In the genomic region with DNA sequence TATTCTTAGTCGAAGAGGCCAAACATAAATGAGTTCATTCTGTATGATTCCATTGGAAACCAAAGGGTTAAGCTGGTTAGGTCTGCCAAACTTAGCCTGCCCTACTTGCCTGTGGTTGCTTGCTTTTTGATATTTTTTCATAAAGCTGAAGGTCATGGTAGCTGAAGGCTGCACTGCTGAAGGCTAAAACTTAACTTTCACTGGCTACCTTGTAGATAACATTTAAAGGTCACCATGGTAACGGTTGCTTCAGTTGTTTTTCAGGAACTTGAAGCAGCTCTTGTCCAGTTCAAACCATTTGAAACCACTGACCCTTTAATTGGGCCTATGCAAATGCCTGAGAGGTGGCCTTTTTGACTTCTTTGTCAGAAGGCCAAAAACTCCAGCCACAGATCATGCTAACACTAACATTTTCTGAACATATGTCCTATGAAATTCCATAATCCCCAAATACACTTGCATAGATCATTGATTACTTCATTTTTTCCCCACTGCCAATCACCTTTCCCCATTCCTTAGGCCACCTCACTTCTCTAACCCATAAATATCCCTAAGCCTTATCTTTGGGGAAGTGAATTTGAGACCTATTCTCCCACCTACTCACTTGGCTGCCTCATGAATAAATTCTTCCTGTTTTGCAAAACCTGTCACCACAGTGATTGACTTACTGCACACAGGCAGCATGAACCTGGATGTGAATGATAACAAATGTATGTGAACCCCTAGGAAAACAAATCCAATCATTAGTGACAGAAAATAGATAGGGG, we compare ENCODE assay signal across 1 cellular context.
TF ChIP-seq lines count a peak whose summit lies in the region.

No MANE protein-coding gene starts in this region.

TF ChIP-seq in neural cell, 6 proteins besides CTCF, POLR2A, EP300 and RAD21:
- TF ChIP-seq MXI1 (conservative IDR thresholded peaks at IDR 0.05; ENCODE audit: poor library complexity, severe bottlenecking) = no peak
- no peak for TF ChIP-seq REST (IDR thresholded peaks at IDR 0.05; ENCODE audit: borderline replicate concordance)
- no peak for TF ChIP-seq TAF1 (IDR thresholded peaks at IDR 0.05; ENCODE audit: low read depth)
- no peak for TF ChIP-seq SMC3 (conservative IDR thresholded peaks at IDR 0.05; ENCODE audit: poor library complexity)
- no peak for TF ChIP-seq POLR2AphosphoS5 (IDR thresholded peaks at IDR 0.05)
- no peak for TF ChIP-seq EZH2 (IDR thresholded peaks at IDR 0.05; ENCODE audit: borderline replicate concordance, insufficient read depth, low read length, poor library complexity, severe bottlenecking)
